ENCODE assay signal across 1 cellular context in genomic region chr5:82526540-82526939, GRCh38.
TF ChIP-seq lines count a peak whose summit lies in the region.

No MANE protein-coding gene starts in this region.

TF ChIP-seq in K562, 482 proteins besides CTCF, POLR2A, EP300 and RAD21 (continued from another document):
- TF ChIP-seq POLR2AphosphoS5 (IDR thresholded peaks at IDR 0.05; ENCODE audit: control insufficient read depth, insufficient read depth, low read depth, low read length) (no peak), FOSL1 (tag; conservative IDR thresholded peaks at IDR 0.05) (peak; percentile 46), JUND (IDR thresholded peaks at IDR 0.05; ENCODE audit: borderline replicate concordance, low read depth, low read length) (peak; percentile 30; the same call in 1 of the 2 replicates), JUND (tag; IDR thresholded peaks at IDR 0.05; ENCODE audit: borderline replicate concordance, low read depth, low read length) (no peak), ZNF586 (CRISPR knock-in tag; conservative IDR thresholded peaks at IDR 0.05) (no peak), HDAC8 (tag; IDR thresholded peaks at IDR 0.05) (no peak)
